ENCODE assay signal across 26 cellular contexts in the genomic region with DNA sequence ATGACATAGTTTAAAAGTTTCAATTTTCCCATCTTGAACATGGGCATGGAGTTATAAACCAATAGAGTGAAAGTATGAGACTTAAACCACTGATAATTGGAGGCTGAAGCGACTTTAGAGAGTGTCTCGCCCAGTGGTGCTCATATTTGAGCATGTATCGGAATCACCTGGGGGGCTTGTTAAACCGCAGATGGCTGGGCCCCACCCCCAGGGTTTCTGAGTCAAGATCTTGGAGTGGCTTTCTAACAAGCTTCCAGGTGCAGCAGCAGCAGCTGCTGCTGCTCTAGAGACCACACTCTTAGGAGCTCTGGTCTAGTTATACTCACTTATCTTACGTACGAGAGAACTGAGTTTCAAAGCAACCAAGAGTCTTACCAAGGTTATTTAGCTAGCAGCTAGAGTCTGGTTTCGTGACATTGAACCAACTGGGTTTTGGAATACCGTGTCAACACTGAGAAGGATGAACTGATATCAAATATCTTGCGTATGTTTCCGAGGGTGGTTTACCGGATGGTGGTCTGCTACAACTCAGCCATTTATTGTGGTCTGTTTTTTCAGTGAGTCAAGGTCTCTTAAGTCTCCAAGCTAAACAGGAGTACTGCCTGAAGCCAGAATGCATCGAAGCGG. TPM values are rescaled to one million over a fixed set of nuclear protein-coding genes. Genes with fewer than 3 reads are reported as not detected.
DNase-seq lines count a peak whose midpoint lies in the region; ATAC-seq and TF ChIP-seq lines count a peak whose summit lies in the region.
"Had no signal": no experiment of that assay in that cellular context is flagged by ENCODE, and none has a peak within 500 bp of the region (broad histone marks: within the 10 kb centered on the region; RNA-seq: fewer than 3 reads in every experiment).

No MANE protein-coding gene starts in this region.

- H4K20me1 ChIP-seq in DND-41 (ENCODE audit: insufficient read depth, low read length), result no peaks in the 10 kb centered on the region

- no peaks in the 10 kb centered on the region for H3K27me3 Mint-ChIP-seq in CD8-positive, alpha-beta T cell (ENCODE audit: low read depth)
- H3K27me3 Mint-ChIP-seq in activated CD8-positive, alpha-beta T cell treated with anti-CD3 and anti-CD28 coated beads, Interleukin-2, amount 10 ng/mL, durations not matched to agents 7 days and 5 days (ENCODE audit: low read depth), result no peaks in the 10 kb centered on the region
- H3K27me3 Mint-ChIP-seq in nephron (ENCODE audit: low read depth), result no peaks in the 10 kb centered on the region

- H3K4me1 Mint-ChIP-seq in CD8-positive, alpha-beta T cell (ENCODE audit: low read depth), result peaks cover 3% of the 10 kb centered on the region
- H3K4me1 Mint-ChIP-seq in activated CD8-positive, alpha-beta T cell treated with anti-CD3 and anti-CD28 coated beads, Interleukin-2, amount 10 ng/mL, durations not matched to agents 7 days and 5 days (ENCODE audit: low read depth), result peaks cover 25% of the 10 kb centered on the region
- H3K4me1 Mint-ChIP-seq in nephron, result peaks cover 45% of the 10 kb centered on the region
- H3K4me1 Mint-ChIP-seq: natural killer cell had no signal

- POLR2A ChIA-PET in CD8-positive, alpha-beta T cell (lab: Charles Lee), result no interaction called here
- POLR2A ChIA-PET in activated CD8-positive, alpha-beta T cell treated with anti-CD3 and anti-CD28 coated beads, Interleukin-2, amount 10 ng/mL, durations not matched to agents 7 days and 5 days (lab: Charles Lee), result no interaction called here

- H3K4me1 ChIP-seq in CD8-positive, alpha-beta T cell (ENCODE audit: insufficient read depth, low read length), result no peaks in the 10 kb centered on the region
- peaks cover 23% of the 10 kb centered on the region for H3K4me1 ChIP-seq in DND-41 (ENCODE audit: insufficient read depth, low read length)
- H3K4me1 ChIP-seq: Peyer's patch, SJSA1, thyroid gland had no signal

- H2AFZ ChIP-seq in DND-41 (ENCODE audit: low read depth, low read length), result peak overlapping the region; percentile 52; the same call in 1 of the 2 replicates
- H2AFZ ChIP-seq: GM23248 had no signal

- H3K9me3 ChIP-seq in CD8-positive, alpha-beta T cell (ENCODE audit: low read length), result no peaks in the 10 kb centered on the region
- H3K9me3 ChIP-seq in DND-41 (ENCODE audit: insufficient read depth, low read length, severe bottlenecking), result no peaks in the 10 kb centered on the region
- H3K9me3 ChIP-seq: MG63, ovary, Peyer's patch, SJSA1, thyroid gland had no signal

- H3K36me3 Mint-ChIP-seq in CD8-positive, alpha-beta T cell, result no peaks in the 10 kb centered on the region
- H3K36me3 Mint-ChIP-seq in activated CD8-positive, alpha-beta T cell treated with anti-CD3 and anti-CD28 coated beads, Interleukin-2, amount 10 ng/mL, durations not matched to agents 7 days and 5 days (ENCODE audit: low read depth), result no peaks in the 10 kb centered on the region
- H3K36me3 Mint-ChIP-seq in nephron (ENCODE audit: low read depth), result no peaks in the 10 kb centered on the region
- H3K36me3 Mint-ChIP-seq: CD14-positive monocyte, natural killer cell had no signal

- no peaks in the 10 kb centered on the region for H3K36me3 ChIP-seq in CD8-positive, alpha-beta T cell (ENCODE audit: insufficient read depth, low read length)
- H3K36me3 ChIP-seq in DND-41 (ENCODE audit: insufficient read depth, low read length), result no peaks in the 10 kb centered on the region
- H3K36me3 ChIP-seq: MG63, ovary, Peyer's patch, SJSA1, thyroid gland had no signal

- H3K27ac Mint-ChIP-seq in CD8-positive, alpha-beta T cell, result peak overlapping the region; percentile 66
- peak overlapping the region; percentile 60 for H3K27ac Mint-ChIP-seq in activated CD8-positive, alpha-beta T cell treated with anti-CD3 and anti-CD28 coated beads, Interleukin-2, amount 10 ng/mL, durations not matched to agents 7 days and 5 days
- no peak overlapping the region for H3K27ac Mint-ChIP-seq in nephron
- H3K27ac Mint-ChIP-seq: CD14-positive monocyte, natural killer cell had no signal

- peak overlapping the region; percentile 27; the same call in 1 of the 2 replicates for H3K9ac ChIP-seq in DND-41 (ENCODE audit: low read depth, low read length)
- H3K9ac ChIP-seq: GM23248 had no signal

- H3K4me3 Mint-ChIP-seq in CD8-positive, alpha-beta T cell, result peak overlapping the region; percentile 37
- H3K4me3 Mint-ChIP-seq in activated CD8-positive, alpha-beta T cell treated with anti-CD3 and anti-CD28 coated beads, Interleukin-2, amount 10 ng/mL, durations not matched to agents 7 days and 5 days, result peak overlapping the region; percentile 51
- H3K4me3 Mint-ChIP-seq in nephron, result peak overlapping the region in 2 of 3 experiments; percentile 54 to 76
- H3K4me3 Mint-ChIP-seq: CD14-positive monocyte, natural killer cell had no signal

- no peak for DNase-seq in CD8-positive, alpha-beta T cell
- DNase-seq in DND-41, result peak; percentile 78
- no peak for DNase-seq in activated CD8-positive, alpha-beta T cell treated with anti-CD3 and anti-CD28 coated beads, Interleukin-2, amount 10 ng/mL, durations not matched to agents 7 days and 5 days
- no peak for DNase-seq in Right ventricle myocardium inferior (ENCODE audit: missing footprints)
- no peak for DNase-seq in NCI-H345 (lab: John Stamatoyannopoulos, UW)
- DNase-seq: activated CD4-positive, alpha-beta T cell treated with anti-CD3 and anti-CD28 coated beads for 48 hours; activated naive CD4-positive, alpha-beta T cell treated with Interleukin-2 at 50 U/mL for 16 hours; caudate nucleus; GM23248; islet precursor cell; MG63; midbrain; natural killer cell; NCI-H1417; NCI-H526; ovary; Peyer's patch; retina; stimulated activated CD4-positive, alpha-beta T cell treated with anti-CD3 and anti-CD28 coated beads, Interleukin-4, amount 100 ng/mL, for 1 hour; stimulated activated naive CD4-positive, alpha-beta T cell; thyroid gland had no signal

- no peak for TF ChIP-seq CTCF in CD8-positive, alpha-beta T cell (IDR thresholded peaks at IDR 0.05)
- TF ChIP-seq CTCF in DND-41 (IDR thresholded peaks at IDR 0.05; ENCODE audit: borderline replicate concordance, extremely low read depth, low read length, poor library complexity, severe bottlenecking) (no peak), nephron (IDR thresholded peaks at IDR 0.05; ENCODE audit: unreplicated experiment in 3 of 3) (no peak)

- peak; percentile 62 for ATAC-seq in CD8-positive, alpha-beta T cell
- ATAC-seq in DND-41 (ENCODE audit: insufficient read depth, low read depth) (peak; percentile 92), HG03045 (IDR thresholded peaks at IDR 0.05; ENCODE audit: unreplicated experiment) (no peak), Right ventricle myocardium inferior (no peak)
- no peak for ATAC-seq in activated CD8-positive, alpha-beta T cell treated with anti-CD3 and anti-CD28 coated beads, Interleukin-2, amount 10 ng/mL, durations not matched to agents 7 days and 5 days
- ATAC-seq: K562, natural killer cell had no signal

- CTCF ChIA-PET in CD8-positive, alpha-beta T cell (lab: Charles Lee), result interaction anchor here (1.1 to 1.2 kb wide), 2 partner anchors 53 to 98 kb away, joined by 3 read pairs; no protein-coding TSS in a partner anchor
- CTCF ChIA-PET in activated CD8-positive, alpha-beta T cell treated with anti-CD3 and anti-CD28 coated beads, Interleukin-2, amount 10 ng/mL, durations not matched to agents 7 days and 5 days (lab: Charles Lee), result no interaction called here

- no peaks in the 10 kb centered on the region for H3K9me3 Mint-ChIP-seq in CD8-positive, alpha-beta T cell
- no peaks in the 10 kb centered on the region for H3K9me3 Mint-ChIP-seq in activated CD8-positive, alpha-beta T cell treated with anti-CD3 and anti-CD28 coated beads, Interleukin-2, amount 10 ng/mL, durations not matched to agents 7 days and 5 days (ENCODE audit: insufficient read depth)
- H3K9me3 Mint-ChIP-seq in nephron, result no peaks in the 10 kb centered on the region
- H3K9me3 Mint-ChIP-seq: natural killer cell had no signal

- intact Hi-C loops in CD8-positive, alpha-beta T cell (cut with DNase I, micrococcal nuclease), result no loop called here
- intact Hi-C loops in Right ventricle myocardium inferior (cut with DNase I), result no loop called here

- H3K4me2 ChIP-seq in DND-41 (ENCODE audit: insufficient read depth, low read length), result peak overlapping the region; percentile 63

- no peak overlapping the region for H3K4me3 ChIP-seq in CD8-positive, alpha-beta T cell (ENCODE audit: low read depth, low read length)
- peak overlapping the region in 1 of 2 experiments; percentile 51; a peak in 2 of 4 replicates for H3K4me3 ChIP-seq in DND-41 (ENCODE audit: low read depth in 1 of 2, low read length in 2 of 2)
- H3K4me3 ChIP-seq: GM23248, K562, MG63, ovary, Peyer's patch, SJSA1, thyroid gland had no signal

- H3K79me2 ChIP-seq in DND-41 (ENCODE audit: insufficient read depth, low read length), result no peaks in the 10 kb centered on the region

- no peak overlapping the region for H3K27ac ChIP-seq in CD8-positive, alpha-beta T cell (ENCODE audit: low read depth, low read length)
- peak overlapping the region; percentile 63 for H3K27ac ChIP-seq in DND-41 (ENCODE audit: low read length)
- H3K27ac ChIP-seq: GM23248, ovary, Peyer's patch, SJSA1, thyroid gland had no signal

- no peaks in the 10 kb centered on the region for H3K27me3 ChIP-seq in CD8-positive, alpha-beta T cell (ENCODE audit: insufficient read depth, low read length)
- no peaks in the 10 kb centered on the region for H3K27me3 ChIP-seq in DND-41 (ENCODE audit: insufficient read depth, low read length, poor library complexity)
- H3K27me3 ChIP-seq: MG63, ovary, Peyer's patch, SJSA1, thyroid gland had no signal

RNA-seq across cellular contexts. Expression of a gene that starts 5.9 kb away (rescaled TPM):
- total RNA-seq in CD8-positive, alpha-beta T cell, result under 1 TPM; 0.39 to 0.41 TPM
- under 1 TPM; 0.16 to 0.24 TPM for total RNA-seq in activated CD8-positive, alpha-beta T cell treated with anti-CD3 and anti-CD28 coated beads, Interleukin-2, amount 10 ng/mL, durations not matched to agents 7 days and 5 days
- total RNA-seq in Right ventricle myocardium inferior, result 0.08 TPM

Comparison
In these comparisons a context has a peak if more than half of its experiments do, and no peak if none do; other contexts are left out.
1. ATAC-seq: peak in CD8-positive, alpha-beta T cell (single experiment) and DND-41 (single experiment); none in activated CD8-positive, alpha-beta T cell treated with anti-CD3 and anti-CD28 coated beads, Interleukin-2, amount 10 ng/mL, durations not matched to agents 7 days and 5 days (single experiment), HG03045 (single experiment) and Right ventricle myocardium inferior (single experiment).
2. H3K27ac Mint-ChIP-seq: peak in CD8-positive, alpha-beta T cell (single experiment) and activated CD8-positive, alpha-beta T cell treated with anti-CD3 and anti-CD28 coated beads, Interleukin-2, amount 10 ng/mL, durations not matched to agents 7 days and 5 days (single experiment); none in nephron (0 of 3).
3. Peak in every context shown above with its lines, with median percentiles within 50 percentile points of each other: H3K4me3 Mint-ChIP-seq.